ENCODE assay signal across 17 cellular contexts in genomic region chr3:102745881-102746280, GRCh38.
A peak's percentile ranks its signal among the peaks of the same experiment; 100 is the strongest.
DNase-seq lines count a peak whose midpoint lies in the region; ATAC-seq, FAIRE-seq and TF ChIP-seq lines count a peak whose summit lies in the region.
"Had no signal": no experiment of that assay in that cellular context is flagged by ENCODE, and none has a peak within 500 bp of the region (broad histone marks: within the 10 kb centered on the region; RNA-seq: fewer than 3 reads in every experiment).

No MANE protein-coding gene starts in this region.

- no peaks in the 10 kb centered on the region for H3K27me3 ChIP-seq in liver (ENCODE audit: control insufficient read depth in 4 of 4, insufficient read depth in 4 of 4, low read length in 3 of 4)
- H3K27me3 ChIP-seq: ascending aorta, SJCRH30, stomach had no signal

- in situ Hi-C loops in GM13977 (cut with MboI; ENCODE audit: low pct_unique_long_range_greater_than_20kb, low sequenced_read_pairs, unreplicated experiment), result no loop called here

- peak; percentile 35 for TF ChIP-seq CTCF in D721Med (IDR thresholded peaks at IDR 0.05; ENCODE audit: insufficient read depth, missing control alignments)
- TF ChIP-seq CTCF in liver (IDR thresholded peaks at IDR 0.05; ENCODE audit: low read depth, low read length, missing input control), result peak; percentile 38
- no peak for TF ChIP-seq CTCF in GM13977 (IDR thresholded peaks at IDR 0.05; ENCODE audit: extremely low read depth, insufficient read depth, missing control alignments)

- no peaks in the 10 kb centered on the region for H3K9me3 ChIP-seq in liver (ENCODE audit: control insufficient read depth in 4 of 4, low read length in 3 of 4)
- H3K9me3 ChIP-seq: ascending aorta, SJCRH30, stomach had no signal

- H3K4me3 ChIP-seq in liver (ENCODE audit: low read depth in 1 of 3, low read length in 3 of 3), result no peak overlapping the region
- H3K4me3 ChIP-seq: ascending aorta, SJCRH30, stomach had no signal

- FAIRE-seq in D721Med (lab: Jason Lieb, UNC), result no peak
- FAIRE-seq: endothelial cell of umbilical vein had no signal

- 48% methylated on average over 4 of the region's 4 CpGs for WGBS in liver

- H3K27ac ChIP-seq in liver (ENCODE audit: low read depth in 1 of 2, low read length in 2 of 2), result no peak overlapping the region
- H3K27ac ChIP-seq: ascending aorta, SJCRH30, stomach had no signal

- ATAC-seq in GM21717 (IDR thresholded peaks at IDR 0.05; ENCODE audit: unreplicated experiment) (no peak), GM18519 (IDR thresholded peaks at IDR 0.05; ENCODE audit: low FRiP score, unreplicated experiment) (no peak)
- ATAC-seq: activated T-cell treated with anti-CD3 and anti-CD28 coated beads, Interleukin-2, amount 50 U/mL, for 72 hours had no signal

- no peak overlapping the region for H3K9ac ChIP-seq in liver (ENCODE audit: low read depth in 1 of 2, low read length in 2 of 2)

- TF ChIP-seq RAD21 in liver (IDR thresholded peaks at IDR 0.05), result peak; percentile 78 to 80

- H3K4me1 ChIP-seq in liver (ENCODE audit: control insufficient read depth in 4 of 4, insufficient read depth in 4 of 4, low read length in 3 of 4), result no peaks in the 10 kb centered on the region
- H3K4me1 ChIP-seq: ascending aorta, SJCRH30, stomach had no signal

- H3K36me3 ChIP-seq in liver (ENCODE audit: control insufficient read depth in 4 of 4, insufficient read depth in 3 of 4, low read depth in 1 of 4, low read length in 3 of 4), result no peaks in the 10 kb centered on the region
- H3K36me3 ChIP-seq: ascending aorta, SJCRH30, stomach had no signal

- DNase-seq in D721Med (ENCODE audit: insufficient read length, low spot score) (no peak), NCI-H524 (lab: John Stamatoyannopoulos, UW) (peak; percentile 11 to 67), amniotic epithelial cell (ENCODE audit: low read depth) (peak; percentile 3), GM13977 (ENCODE audit: low spot score) (no peak)
- DNase-seq in activated CD4-positive, alpha-beta T cell treated with anti-CD3 and anti-CD28 coated beads, Interleukin-2, amount 50 U/mL, for 48 hours, result no peak
- DNase-seq: activated CD4-positive, CD25-positive, alpha-beta regulatory T cell; activated T-cell treated with anti-CD3 and anti-CD28 coated beads, Interleukin-2, amount 50 U/mL, for 72 hours; CD8-positive, alpha-beta memory T cell; HFFc6; NCI-H2171; stomach had no signal

TF ChIP-seq in liver, 16 proteins besides CTCF, POLR2A, EP300 and RAD21:
- TF ChIP-seq SP1 (IDR thresholded peaks at IDR 0.05) (no peak), ATF3 (IDR thresholded peaks at IDR 0.05) (no peak), NR2F2 (IDR thresholded peaks at IDR 0.05) (no peak), EGR1 (IDR thresholded peaks at IDR 0.05; ENCODE audit: low read depth in 2 of 2) (no peak), RXRA (IDR thresholded peaks at IDR 0.05) (no peak), HNF4A (conservative IDR thresholded peaks at IDR 0.05) (no peak), FOXA1 (IDR thresholded peaks at IDR 0.05) (no peak), GABPA (IDR thresholded peaks at IDR 0.05 in 1 of 2, conservative IDR thresholded peaks at IDR 0.05 in 1 of 2) (no peak)

Comparison
In these comparisons a context has a peak if more than half of its experiments do, and no peak if none do; other contexts are left out.
1. DNase-seq: peak in NCI-H524 (2 of 2) and amniotic epithelial cell (single experiment); none in D721Med (single experiment), activated CD4-positive, alpha-beta T cell treated with anti-CD3 and anti-CD28 coated beads, Interleukin-2, amount 50 U/mL, for 48 hours (0 of 2) and GM13977 (single experiment).